Comparison of ENCODE assay signal across 9 cellular contexts in genomic region chr16:27169511-27170071, GRCh38. TPM values are rescaled to one million over a fixed set of nuclear protein-coding genes. Genes with fewer than 3 reads are reported as not detected.
A peak's percentile ranks its signal among the peaks of the same experiment; 100 is the strongest.
DNase-seq lines count a peak whose midpoint lies in the region; ATAC-seq, FAIRE-seq and TF ChIP-seq lines count a peak whose summit lies in the region.
"Had no signal": no experiment of that assay in that cellular context is flagged by ENCODE, and none has a peak within 500 bp of the region (broad histone marks: within the 10 kb centered on the region; RNA-seq: fewer than 3 reads in every experiment).

No MANE protein-coding gene starts in this region.

- no peaks in the 10 kb centered on the region for H3K9me3 ChIP-seq in keratinocyte (ENCODE audit: control insufficient read depth, low read depth, low read length)

- peaks cover 3% of the 10 kb centered on the region for H3K27me3 Mint-ChIP-seq in activated T-helper 1 cell treated with anti-CD3 and anti-CD28 coated beads, Interleukin-12 subunit alpha, Interleukin-12 subunit beta, Interleukin-2, Interleukin-4 antibody, amounts not matched to agents 30 ng/mL and 10 ng/mL and 1 ng/mL, durations not matched to agents 14 hours and 24 hours and 36 hours (ENCODE audit: insufficient read depth)

- no peaks in the 10 kb centered on the region for H3K36me3 ChIP-seq in keratinocyte (ENCODE audit: control insufficient read depth in 2 of 2, extremely low read depth in 1 of 2, insufficient read depth in 2 of 2, low read length in 2 of 2)

- no peak overlapping the region for H2AFZ ChIP-seq in keratinocyte (ENCODE audit: control insufficient read depth, low read length)

- H3K27ac ChIP-seq in keratinocyte (ENCODE audit: control insufficient read depth, insufficient read depth, low read length) = no peak overlapping the region

- H3K27ac Mint-ChIP-seq in activated T-helper 1 cell treated with anti-CD3 and anti-CD28 coated beads, Interleukin-12 subunit alpha, Interleukin-12 subunit beta, Interleukin-2, Interleukin-4 antibody, amounts not matched to agents 30 ng/mL and 10 ng/mL and 1 ng/mL, durations not matched to agents 14 hours and 24 hours and 36 hours = peak overlapping the region; percentile 6

- H3K79me2 ChIP-seq in keratinocyte (ENCODE audit: control insufficient read depth, insufficient read depth, low read length) = no peaks in the 10 kb centered on the region

- intact Hi-C loops in activated T-helper 1 cell treated with anti-CD3 and anti-CD28 coated beads, Interleukin-12 subunit alpha, Interleukin-12 subunit beta, Interleukin-2, Interleukin-4 antibody, amounts not matched to agents 30 ng/mL and 10 ng/mL and 1 ng/mL, durations not matched to agents 14 hours and 24 hours and 36 hours (cut with micrococcal nuclease) = loop anchor here (2.0 kb wide), 1 partner anchor 15 kb away; no protein-coding TSS in a partner anchor

- dilution Hi-C loops in keratinocyte (cut with MboI; ENCODE audit: extremely low pct_ligation_motif_present, low sequenced_read_pairs) = no loop called here

- H3K9ac ChIP-seq in keratinocyte (ENCODE audit: control insufficient read depth, extremely low read depth, insufficient read depth, low read length) = no peak overlapping the region

- no peak for ATAC-seq in HG03442 (IDR thresholded peaks at IDR 0.05; ENCODE audit: unreplicated experiment)

- H3K4me1 Mint-ChIP-seq in activated T-helper 1 cell treated with anti-CD3 and anti-CD28 coated beads, Interleukin-12 subunit alpha, Interleukin-12 subunit beta, Interleukin-2, Interleukin-4 antibody, amounts not matched to agents 30 ng/mL and 10 ng/mL and 1 ng/mL, durations not matched to agents 14 hours and 24 hours and 36 hours (ENCODE audit: low read depth) = peaks cover 48% of the 10 kb centered on the region

- H3K27me3 ChIP-seq in keratinocyte (ENCODE audit: control insufficient read depth, extremely low read depth, insufficient read depth, low read length) = no peaks in the 10 kb centered on the region

- peak; percentile 48 for DNase-seq in AG08396 (ENCODE audit: low spot score)
- DNase-seq in HFF-Myc (ENCODE audit: extremely low read depth, low read depth) = no peak
- peak; percentile 75 for DNase-seq in RPMI8226
- DNase-seq in activated T-helper 1 cell treated with anti-CD3 and anti-CD28 coated beads, Interleukin-12 subunit alpha, Interleukin-12 subunit beta, Interleukin-2, Interleukin-4 antibody, amounts not matched to agents 30 ng/mL and 10 ng/mL and 1 ng/mL, durations not matched to agents 14 hours and 24 hours and 36 hours (ENCODE audit: low spot score) = peak; percentile 48
- peak; percentile 36 for DNase-seq in keratinocyte (ENCODE audit: low read depth, low spot score)
- DNase-seq in stimulated activated CD8-positive, alpha-beta memory T cell treated with anti-CD3 and anti-CD28 coated beads, Interleukin-7, amount 100 ng/mL, for 4 hours (ENCODE audit: low read depth in 2 of 2) = peak; percentile 34 to 48
- DNase-seq in inferior parietal cortex (ENCODE audit: extremely low spot score) = no peak
- DNase-seq: left cardiac atrium had no signal

- peaks cover 14% of the 10 kb centered on the region for H3K9me3 Mint-ChIP-seq in activated T-helper 1 cell treated with anti-CD3 and anti-CD28 coated beads, Interleukin-12 subunit alpha, Interleukin-12 subunit beta, Interleukin-2, Interleukin-4 antibody, amounts not matched to agents 30 ng/mL and 10 ng/mL and 1 ng/mL, durations not matched to agents 14 hours and 24 hours and 36 hours

- TF ChIP-seq CTCF in HFF-Myc (IDR thresholded peaks at IDR 0.05; ENCODE audit: low read depth, low read length, missing control alignments) = peak; percentile 5
- peak; percentile 31 to 52 (median 35) for TF ChIP-seq CTCF in keratinocyte (optimal IDR thresholded peaks at IDR 0.05 in 1 of 3, IDR thresholded peaks at IDR 0.05 in 1 of 3, conservative IDR thresholded peaks at IDR 0.05 in 1 of 3; ENCODE audit: extremely low read depth in 1 of 3, insufficient read depth in 2 of 3, low read length in 3 of 3)

- peaks cover 6% of the 10 kb centered on the region for H3K36me3 Mint-ChIP-seq in activated T-helper 1 cell treated with anti-CD3 and anti-CD28 coated beads, Interleukin-12 subunit alpha, Interleukin-12 subunit beta, Interleukin-2, Interleukin-4 antibody, amounts not matched to agents 30 ng/mL and 10 ng/mL and 1 ng/mL, durations not matched to agents 14 hours and 24 hours and 36 hours (ENCODE audit: low read depth)

- no peak overlapping the region for H3K4me2 ChIP-seq in keratinocyte (ENCODE audit: control insufficient read depth, extremely low read depth, insufficient read depth, low read depth, low read length)

- peaks cover 5% of the 10 kb centered on the region for H3K4me1 ChIP-seq in keratinocyte (ENCODE audit: control insufficient read depth, extremely low read depth, insufficient read depth, low read length)

- no peaks in the 10 kb centered on the region for H3K9me1 ChIP-seq in keratinocyte (ENCODE audit: control insufficient read depth, extremely low read depth, insufficient read depth, low read length)

- no peaks in the 10 kb centered on the region for H4K20me1 ChIP-seq in keratinocyte (ENCODE audit: control insufficient read depth, extremely low read depth, insufficient read depth, low read length)

- peak; percentile 68 for FAIRE-seq in keratinocyte (lab: Jason Lieb, UNC)

- no peak overlapping the region for H3K4me3 ChIP-seq in HFF-Myc (replicated peaks; ENCODE audit: low read depth, low read length)
- H3K4me3 ChIP-seq in keratinocyte (ENCODE audit: control insufficient read depth in 2 of 3, extremely low read depth in 1 of 3, insufficient read depth in 2 of 3, low read depth in 1 of 3, low read length in 3 of 3) = no peak overlapping the region

- no peak overlapping the region for H3K4me3 Mint-ChIP-seq in activated T-helper 1 cell treated with anti-CD3 and anti-CD28 coated beads, Interleukin-12 subunit alpha, Interleukin-12 subunit beta, Interleukin-2, Interleukin-4 antibody, amounts not matched to agents 30 ng/mL and 10 ng/mL and 1 ng/mL, durations not matched to agents 14 hours and 24 hours and 36 hours

RNA-seq across cellular contexts. Expression of gene KDM8, which starts 33.7 kb away (rescaled TPM):
- 12.5 and 14.5 TPM in 2 replicates for total RNA-seq in activated T-helper 1 cell treated with anti-CD3 and anti-CD28 coated beads, Interleukin-12 subunit alpha, Interleukin-12 subunit beta, Interleukin-2, Interleukin-4 antibody, amounts not matched to agents 30 ng/mL and 10 ng/mL and 1 ng/mL, durations not matched to agents 14 hours and 24 hours and 36 hours
- polyA plus RNA-seq in keratinocyte = 1.5 to 2.3 TPM (median 2.0 TPM) in 3 replicates
- polyA plus RNA-seq in keratinocyte (2011; ENCODE audit: low read depth) = 0.42 TPM
- polyA plus RNA-seq in keratinocyte (2011; cell fraction: cytosol; rRNA removed) = 0.56 and 1.2 TPM in 2 replicates
- polyA plus RNA-seq in keratinocyte (2011; cell fraction: nucleus; rRNA removed) = 4.0 and 4.1 TPM in 2 replicates
- 0.59 and 2.5 TPM in 2 replicates for polyA plus RNA-seq in keratinocyte (2012; ENCODE audit: low replicate concordance)
- polyA minus RNA-seq in keratinocyte = 1.2 to 4.4 TPM (median 1.9 TPM) in 3 replicates
- polyA minus RNA-seq in keratinocyte (2011; cell fraction: cytosol; rRNA and poly(A)+ RNA removed) = not detected
- 3.0 and 4.3 TPM in 2 replicates for polyA minus RNA-seq in keratinocyte (2011; cell fraction: nucleus; rRNA and poly(A)+ RNA removed)

Comparison
In these comparisons a context has a peak if more than half of its experiments do, and no peak if none do; other contexts are left out.
1. DNase-seq: peak in AG08396 (single experiment), RPMI8226 (single experiment), activated T-helper 1 cell treated with anti-CD3 and anti-CD28 coated beads, Interleukin-12 subunit alpha, Interleukin-12 subunit beta, Interleukin-2, Interleukin-4 antibody, amounts not matched to agents 30 ng/mL and 10 ng/mL and 1 ng/mL, durations not matched to agents 14 hours and 24 hours and 36 hours (single experiment), keratinocyte (single experiment) and stimulated activated CD8-positive, alpha-beta memory T cell treated with anti-CD3 and anti-CD28 coated beads, Interleukin-7, amount 100 ng/mL, for 4 hours (2 of 2); none in HFF-Myc (single experiment) and inferior parietal cortex (single experiment).